Comparison of ENCODE assay signal across 14 cellular contexts in the genomic region with DNA sequence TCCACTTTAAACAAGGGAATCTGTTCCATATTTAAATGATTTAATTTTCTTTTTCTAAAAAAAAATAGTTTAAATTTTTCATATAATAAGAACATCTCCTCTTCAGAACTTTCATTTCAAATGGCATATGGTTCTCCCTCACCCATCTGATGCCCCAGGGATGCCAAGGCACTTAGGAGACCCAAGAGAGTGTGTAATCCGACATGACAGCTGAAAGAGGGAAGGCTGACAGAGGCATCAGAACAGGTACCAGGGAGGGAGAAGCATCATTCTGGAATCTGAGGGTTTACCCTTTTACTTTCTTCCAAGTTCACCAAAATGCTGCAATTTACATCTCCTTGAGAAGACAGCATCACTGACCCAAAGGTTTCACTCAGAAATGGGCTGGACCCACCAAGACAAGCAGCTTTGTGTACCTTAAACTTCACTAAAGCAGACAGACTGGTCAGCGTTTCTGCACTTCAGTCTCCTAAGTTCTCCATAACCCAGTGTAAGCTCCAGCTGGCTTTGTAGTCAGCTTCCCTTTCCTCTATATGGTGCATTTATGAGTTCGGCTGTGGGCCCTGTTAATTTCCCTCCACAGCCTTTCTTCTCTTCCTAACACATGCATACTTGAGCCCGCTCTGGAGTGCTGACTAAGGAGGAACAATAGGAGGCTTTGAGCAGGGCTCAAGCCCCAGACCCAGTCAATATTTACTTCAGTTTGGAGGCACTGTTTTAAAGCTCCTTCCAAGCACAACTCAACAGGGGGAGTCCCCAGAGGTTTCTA. TPM values are rescaled to one million over a fixed set of nuclear protein-coding genes. Genes with fewer than 3 reads are reported as not detected.
DNase-seq lines count a peak whose midpoint lies in the region; ATAC-seq, FAIRE-seq and TF ChIP-seq lines count a peak whose summit lies in the region.
"Had no signal": no experiment of that assay in that cellular context is flagged by ENCODE, and none has a peak within 500 bp of the region (broad histone marks: within the 10 kb centered on the region; RNA-seq: fewer than 3 reads in every experiment).

No MANE protein-coding gene starts in this region.

- H2BK5ac ChIP-seq in H1 (ENCODE audit: low read depth, low read length), result no peak overlapping the region

- H3K18ac ChIP-seq in H1 (ENCODE audit: extremely low read depth, low read length), result no peak overlapping the region

- no peak overlapping the region for H3K4me2 ChIP-seq in H1 (ENCODE audit: insufficient read depth in 1 of 2, low read depth in 2 of 2, low read length in 2 of 2)

- POLR2A ChIA-PET in H1 (lab: Charles Lee; ENCODE audit: partially characterized antibody), result interaction anchor here (0.9 kb wide), 1 partner anchor 10 kb away, joined by 3 read pairs; no protein-coding TSS in a partner anchor

- no peak overlapping the region for H4K8ac ChIP-seq in H1 (ENCODE audit: extremely low read depth, insufficient read depth, low read length)

- DNase-seq in NCI-H345 (lab: John Stamatoyannopoulos, UW) (peak; percentile 36), NCI-H345 treated with DMSO at 0.1 percent for 48 hours (lab: John Stamatoyannopoulos, UW; ENCODE audit: unreplicated experiment) (no peak), NCI-H510A (lab: John Stamatoyannopoulos, UW) (peak; percentile 1), H1 (ENCODE audit: low read depth in 1 of 2, low spot score in 2 of 2) (no peak), AML-193 (lab: John Stamatoyannopoulos, UW) (no peak)
- no peak for DNase-seq in stimulated activated effector memory CD8-positive, alpha-beta T cell treated with anti-CD3 and anti-CD28 coated beads, Interleukin-12 subunit alpha, Interleukin-12 subunit beta, amount 100 ng/mL, for 72 hours (ENCODE audit: low spot score in 2 of 2)
- DNase-seq in effector memory CD8-positive, alpha-beta T cell, result no peak
- DNase-seq: activated B cell treated with CpG ODN at 0.5 μM for 24 hours, DND-41, GOT3 had no signal

- no peak overlapping the region for H2AK5ac ChIP-seq in H1 (ENCODE audit: low read depth, low read length)

- no peak overlapping the region for H4K91ac ChIP-seq in H1 (replicated peaks; ENCODE audit: insufficient read length, low read length)

- H3K9me3 Mint-ChIP-seq in stimulated activated effector memory CD8-positive, alpha-beta T cell treated with anti-CD3 and anti-CD28 coated beads, Interleukin-12 subunit alpha, Interleukin-12 subunit beta, amount 100 ng/mL, for 72 hours, result no peaks in the 10 kb centered on the region
- H3K9me3 Mint-ChIP-seq in effector memory CD8-positive, alpha-beta T cell, result no peaks in the 10 kb centered on the region
- H3K9me3 Mint-ChIP-seq: activated B cell treated with CpG ODN at 0.5 μM for 24 hours; stimulated activated naive CD8-positive, alpha-beta T cell treated with anti-CD3 and anti-CD28 coated beads, Interleukin-15, Interleukin-2, amounts not matched to agents 100 ng/mL and 50 ng/mL, for 24 hours had no signal

- no peaks in the 10 kb centered on the region for H3K9me3 ChIP-seq in H1 (ENCODE audit: insufficient read depth in 2 of 2, low read depth in 1 of 2, low read length in 1 of 2)

- no peaks in the 10 kb centered on the region for H3K36me3 ChIP-seq in H1 (ENCODE audit: control insufficient read depth in 2 of 4, insufficient read depth in 4 of 4, low read length in 3 of 4)

- H3K23me2 ChIP-seq in H1 (ENCODE audit: low read depth, low read length), result no peaks in the 10 kb centered on the region

- H3K27ac Mint-ChIP-seq in stimulated activated effector memory CD8-positive, alpha-beta T cell treated with anti-CD3 and anti-CD28 coated beads, Interleukin-12 subunit alpha, Interleukin-12 subunit beta, amount 100 ng/mL, for 72 hours, result no peak overlapping the region
- no peak overlapping the region for H3K27ac Mint-ChIP-seq in effector memory CD8-positive, alpha-beta T cell
- H3K27ac Mint-ChIP-seq: activated B cell treated with CpG ODN at 0.5 μM for 24 hours; stimulated activated naive CD8-positive, alpha-beta T cell treated with anti-CD3 and anti-CD28 coated beads, Interleukin-15, Interleukin-2, amounts not matched to agents 100 ng/mL and 50 ng/mL, for 24 hours had no signal

- no peaks in the 10 kb centered on the region; a peak in 2 of 7 replicates for H3K27me3 ChIP-seq in H1 (replicated peaks in 1 of 4; ENCODE audit: control insufficient read depth in 3 of 4, extremely low read depth in 1 of 4, insufficient read depth in 3 of 4, low read length in 3 of 4)

- H3K9ac ChIP-seq in H1 (replicated peaks in 1 of 4; ENCODE audit: extremely low read depth in 1 of 4, low read depth in 3 of 4, low read length in 3 of 4), result no peak overlapping the region

- H2BK20ac ChIP-seq in H1 (ENCODE audit: low read length), result no peak overlapping the region

- no peak overlapping the region for H3K4me3 ChIP-seq in H1 (ENCODE audit: extremely low read depth in 1 of 4, insufficient read depth in 2 of 4, low read depth in 3 of 4, low read length in 4 of 4)
- H3K4me3 ChIP-seq: coronary artery had no signal

- peaks cover 11 to 27% of the 10 kb centered on the region in 2 donors for H3K27me3 Mint-ChIP-seq in effector memory CD8-positive, alpha-beta T cell

- no peak overlapping the region for H3K4me3 Mint-ChIP-seq in stimulated activated effector memory CD8-positive, alpha-beta T cell treated with anti-CD3 and anti-CD28 coated beads, Interleukin-12 subunit alpha, Interleukin-12 subunit beta, amount 100 ng/mL, for 72 hours
- H3K4me3 Mint-ChIP-seq in effector memory CD8-positive, alpha-beta T cell, result no peak overlapping the region
- H3K4me3 Mint-ChIP-seq: activated B cell treated with CpG ODN at 0.5 μM for 24 hours; stimulated activated naive CD8-positive, alpha-beta T cell treated with anti-CD3 and anti-CD28 coated beads, Interleukin-15, Interleukin-2, amounts not matched to agents 100 ng/mL and 50 ng/mL, for 24 hours had no signal

- H3K14ac ChIP-seq in H1 (ENCODE audit: insufficient read length), result no peak overlapping the region

- H2BK15ac ChIP-seq in H1 (ENCODE audit: low read length), result no peak overlapping the region

- peaks cover 0 to 48% of the 10 kb centered on the region in 2 experiments; a peak in 3 of 4 replicates for H3K79me2 ChIP-seq in H1 (ENCODE audit: control insufficient read depth in 1 of 2, insufficient read depth in 2 of 2, low read length in 2 of 2)

- H3K79me1 ChIP-seq in H1 (ENCODE audit: low read depth, low read length), result no peaks in the 10 kb centered on the region

- no peak for TF ChIP-seq RAD21 in H1 (IDR thresholded peaks at IDR 0.05 in 1 of 2, conservative IDR thresholded peaks at IDR 0.05 in 1 of 2; ENCODE audit: low read depth in 2 of 2, low read length in 2 of 2)

- WGBS in H1 (ENCODE audit: extremely low coverage in 1 of 2, insufficient coverage in 1 of 2, insufficient read length in 1 of 2, insufficient replicate concordance in 2 of 2, low coverage in 1 of 2, low lambda C conversion rate in 2 of 2, missing lambda C conversion rate in 1 of 2), 2 experiments, result 62% methylated on average over 4 of the region's 4 CpGs; no CpG with 5 or more reads in 1 of the 2 experiments

- peak; percentile 37 for ATAC-seq in stimulated activated effector memory CD8-positive, alpha-beta T cell treated with anti-CD3 and anti-CD28 coated beads, Interleukin-12 subunit alpha, Interleukin-12 subunit beta, amount 100 ng/mL, for 72 hours
- ATAC-seq in HG02759 (IDR thresholded peaks at IDR 0.05; ENCODE audit: unreplicated experiment), result no peak
- ATAC-seq in effector memory CD8-positive, alpha-beta T cell (replicated peaks), result no peak

- no peaks in the 10 kb centered on the region for H3K4me1 Mint-ChIP-seq in stimulated activated effector memory CD8-positive, alpha-beta T cell treated with anti-CD3 and anti-CD28 coated beads, Interleukin-12 subunit alpha, Interleukin-12 subunit beta, amount 100 ng/mL, for 72 hours
- no peaks in the 10 kb centered on the region for H3K4me1 Mint-ChIP-seq in effector memory CD8-positive, alpha-beta T cell (ENCODE audit: low read depth in 2 of 2)
- H3K4me1 Mint-ChIP-seq: activated B cell treated with CpG ODN at 0.5 μM for 24 hours had no signal

- H3K56ac ChIP-seq in H1 (replicated peaks; ENCODE audit: insufficient read length, low read depth, low read length), result no peak overlapping the region

- no peak overlapping the region for H2AFZ ChIP-seq in H1 (ENCODE audit: low read length)

- H2BK120ac ChIP-seq in H1 (replicated peaks; ENCODE audit: low read depth, low read length), result no peak overlapping the region

- peaks cover 4 to 10% of the 10 kb centered on the region in 2 experiments for H4K20me1 ChIP-seq in H1 (replicated peaks in 1 of 2; ENCODE audit: control insufficient read depth in 1 of 2, insufficient read depth in 2 of 2, low read length in 2 of 2)

- CTCF ChIA-PET in H1 (lab: Charles Lee; ENCODE audit: partially characterized antibody), result interaction anchor here (1.0 to 1.4 kb wide), 4 partner anchors 10 to 81 kb away, joined by 3 to 5 read pairs (median 4); no protein-coding TSS in a partner anchor

- H3K36me3 Mint-ChIP-seq in stimulated activated effector memory CD8-positive, alpha-beta T cell treated with anti-CD3 and anti-CD28 coated beads, Interleukin-12 subunit alpha, Interleukin-12 subunit beta, amount 100 ng/mL, for 72 hours, result no peaks in the 10 kb centered on the region
- no peaks in the 10 kb centered on the region for H3K36me3 Mint-ChIP-seq in effector memory CD8-positive, alpha-beta T cell (ENCODE audit: insufficient read depth)

- no peak overlapping the region for H2BK12ac ChIP-seq in H1 (ENCODE audit: low read depth, low read length)

- TF ChIP-seq EP300 in H1 (IDR thresholded peaks at IDR 0.05; ENCODE audit: borderline replicate concordance in 1 of 2, low read depth in 2 of 2, low read length in 2 of 2), result no peak

- no peak for FAIRE-seq in H1 (lab: Jason Lieb, UNC)
- FAIRE-seq: GM12891 had no signal

- no peak for TF ChIP-seq CTCF in H1 (IDR thresholded peaks at IDR 0.05; ENCODE audit: control extremely low read depth in 1 of 3, insufficient read depth in 1 of 3, low read depth in 1 of 3, low read length in 3 of 3)

- TF ChIP-seq POLR2A in H1 (IDR thresholded peaks at IDR 0.05; ENCODE audit: control extremely low read depth in 1 of 2, low read depth in 2 of 2, low read length in 2 of 2), result no peak

- no peak overlapping the region for H4K5ac ChIP-seq in H1 (ENCODE audit: insufficient read length, low read depth, low read length)

- no peak overlapping the region for H3K27ac ChIP-seq in H1 (ENCODE audit: low read depth, low read length)
- H3K27ac ChIP-seq: coronary artery had no signal

- H3K4me1 ChIP-seq in H1 (replicated peaks in 1 of 4; ENCODE audit: control insufficient read depth in 3 of 4, insufficient read depth in 4 of 4, low read length in 3 of 4), result peaks cover 0 to 6% (median 5%) of the 10 kb centered on the region in 4 experiments; a peak in 4 of 7 replicates

- H3K23ac ChIP-seq in H1 (ENCODE audit: insufficient read length), result no peak overlapping the region

- H3K4ac ChIP-seq in H1 (replicated peaks; ENCODE audit: insufficient read length, low read depth, low read length), result no peak overlapping the region

RNA-seq across cellular contexts. Expression of gene EFNA5, which starts 17.7 kb away (rescaled TPM):
- total RNA-seq in H1 (2021; fragmentation: NEBNext Ultra II Directional; extraction: Animal tissue kit (Norgen Biotek cat#: 25700)), result 17.6 and 21.8 TPM in 2 replicates
- 9.4 and 9.6 TPM in 2 replicates for polyA plus RNA-seq in H1 (2011; rRNA removed)
- polyA plus RNA-seq in H1 (2011; cell fraction: cytosol; rRNA removed), result 3.6 TPM
- 4.9 TPM for polyA plus RNA-seq in H1 (2011; cell fraction: nucleus; rRNA removed)
- 10.0 to 11.0 TPM (median 10.1 TPM) in 4 replicates for polyA plus RNA-seq in H1 (2012, experiment 1 of 2)
- 20.6 TPM for polyA plus RNA-seq in H1 (2012, experiment 2 of 2)
- polyA plus RNA-seq in H1 (2013, experiment 1 of 2), result 7.2 TPM
- polyA plus RNA-seq in H1 (2013, experiment 2 of 2), result 11.3 TPM
- 12.1 and 20.3 TPM in 2 replicates for polyA minus RNA-seq in H1 (2011; rRNA and poly(A)+ RNA removed)
- polyA minus RNA-seq in H1 (2011; cell fraction: cytosol; rRNA and poly(A)+ RNA removed), result 16.2 TPM
- 37.6 TPM for polyA minus RNA-seq in H1 (2011; cell fraction: nucleus; rRNA and poly(A)+ RNA removed)
- total RNA-seq: activated B cell treated with CpG ODN at 0.5 μM for 24 hours had no signal

Comparison
In these comparisons a context has a peak if more than half of its experiments do, and no peak if none do; other contexts are left out.
1. DNase-seq: peak in NCI-H345 (single experiment) and NCI-H510A (single experiment); none in NCI-H345 treated with DMSO at 0.1 percent for 48 hours (single experiment), H1 (0 of 2), stimulated activated effector memory CD8-positive, alpha-beta T cell treated with anti-CD3 and anti-CD28 coated beads, Interleukin-12 subunit alpha, Interleukin-12 subunit beta, amount 100 ng/mL, for 72 hours (0 of 2), AML-193 (0 of 2) and effector memory CD8-positive, alpha-beta T cell (0 of 3).